7 cellular contexts compared by ENCODE assay signal in the genomic region with DNA sequence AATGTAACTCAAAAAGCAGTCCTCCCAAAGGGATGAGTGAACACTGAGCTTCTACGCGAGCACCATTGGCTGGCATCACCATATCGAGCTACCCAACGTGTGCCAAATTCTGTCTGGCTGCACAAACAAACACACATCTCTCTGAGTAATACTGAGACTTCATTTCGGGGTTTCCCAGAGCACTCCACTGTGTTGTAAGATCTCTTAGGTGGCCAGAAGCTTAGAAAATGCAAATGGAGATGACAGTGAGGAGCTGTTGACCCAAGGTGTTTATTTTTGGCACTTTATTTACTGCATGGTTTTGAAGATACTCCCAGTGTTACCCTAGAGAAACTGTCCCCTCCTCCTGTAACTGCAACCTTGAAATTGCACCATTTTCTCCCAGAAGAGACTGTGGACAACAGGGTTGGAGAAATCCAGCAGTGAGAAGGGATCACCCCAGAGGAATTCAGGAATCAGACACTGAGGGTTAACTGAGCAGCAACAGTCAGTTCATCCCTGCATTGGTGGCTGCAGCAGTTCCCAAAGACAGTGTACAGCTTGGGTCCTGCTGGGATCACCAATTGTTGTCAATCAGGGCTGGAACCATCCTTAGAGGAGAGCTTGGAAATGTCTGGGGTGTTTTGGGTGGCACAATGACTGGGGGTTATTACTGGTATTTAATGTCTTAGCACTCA. TPM values are rescaled to one million over a fixed set of nuclear protein-coding genes. Genes with fewer than 3 reads are reported as not detected.
DNase-seq lines count a peak whose midpoint lies in the region; ATAC-seq and TF ChIP-seq lines count a peak whose summit lies in the region.

No MANE protein-coding gene starts in this region.

- H3K36me3 Mint-ChIP-seq in activated CD4-positive, alpha-beta memory T cell treated with anti-CD3 and anti-CD28 coated beads, Interleukin-2, amount 10 ng/mL, durations not matched to agents 7 days and 5 days (ENCODE audit: low read depth), result peaks cover 66% of the 10 kb centered on the region

- CTCF ChIA-PET in activated CD4-positive, alpha-beta memory T cell treated with anti-CD3 and anti-CD28 coated beads, Interleukin-2, amount 10 ng/mL, durations not matched to agents 7 days and 5 days (lab: Charles Lee), result interaction anchor here (0.7 to 8.1 kb wide), 23 partner anchors 8 to 134 kb away, joined by 3 to 200 read pairs (median 5); no protein-coding TSS in a partner anchor
- CTCF ChIA-PET in HEK293T (lab: Yijun Ruan, JAX), result no interaction called here

- H3K9me3 Mint-ChIP-seq in activated CD4-positive, alpha-beta memory T cell treated with anti-CD3 and anti-CD28 coated beads, Interleukin-2, amount 10 ng/mL, durations not matched to agents 7 days and 5 days, result peaks cover 3% of the 10 kb centered on the region

- POLR2A ChIA-PET in activated CD4-positive, alpha-beta memory T cell treated with anti-CD3 and anti-CD28 coated beads, Interleukin-2, amount 10 ng/mL, durations not matched to agents 7 days and 5 days (lab: Charles Lee), result interaction anchor here (0.7 to 19.0 kb wide), 29 partner anchors 8 to 1222 kb away, joined by 3 to 839 read pairs (median 10); partner anchors contain the start of gene C6orf62
- POLR2A ChIA-PET in HEK293T (lab: Yijun Ruan, JAX), result no interaction called here

- peak; percentile 65 for ATAC-seq in HG02973 (IDR thresholded peaks at IDR 0.05; ENCODE audit: unreplicated experiment)

- peak; percentile 73 for DNase-seq in activated CD4-positive, alpha-beta memory T cell treated with anti-CD3 and anti-CD28 coated beads, Interleukin-2, amount 10 ng/mL, durations not matched to agents 7 days and 5 days
- peak; percentile 7 for DNase-seq in renal cortical epithelial cell (ENCODE audit: low read depth)
- DNase-seq in NCI-H774 (lab: John Stamatoyannopoulos, UW), result no peak
- DNase-seq in midbrain (lab: John Stamatoyannopoulos, UW), result no peak
- no peak for DNase-seq in HEK293T (ENCODE audit: extremely low spot score)

- peaks cover 63% of the 10 kb centered on the region for H3K4me1 Mint-ChIP-seq in activated CD4-positive, alpha-beta memory T cell treated with anti-CD3 and anti-CD28 coated beads, Interleukin-2, amount 10 ng/mL, durations not matched to agents 7 days and 5 days

- peak; percentile 37 for TF ChIP-seq POLR2A in GM19099 (IDR thresholded peaks at IDR 0.05; ENCODE audit: extremely low read depth, insufficient read length, low read depth)

- peak overlapping the region; percentile 98 for H3K27ac Mint-ChIP-seq in activated CD4-positive, alpha-beta memory T cell treated with anti-CD3 and anti-CD28 coated beads, Interleukin-2, amount 10 ng/mL, durations not matched to agents 7 days and 5 days

- H3K4me3 Mint-ChIP-seq in activated CD4-positive, alpha-beta memory T cell treated with anti-CD3 and anti-CD28 coated beads, Interleukin-2, amount 10 ng/mL, durations not matched to agents 7 days and 5 days, result peak overlapping the region; percentile 99

- H3K27me3 Mint-ChIP-seq in activated CD4-positive, alpha-beta memory T cell treated with anti-CD3 and anti-CD28 coated beads, Interleukin-2, amount 10 ng/mL, durations not matched to agents 7 days and 5 days, result no peaks in the 10 kb centered on the region

TF ChIP-seq in HEK293T, 16 proteins besides CTCF, POLR2A, EP300 and RAD21:
- no peak for TF ChIP-seq FOXM1 (IDR thresholded peaks at IDR 0.05; ENCODE audit: borderline replicate concordance)

RNA-seq across cellular contexts. Expression of gene RIPOR2, which starts 1.0 kb away (rescaled TPM):
- 100 to 1,000 TPM; 234 to 240 TPM for total RNA-seq in activated CD4-positive, alpha-beta memory T cell treated with anti-CD3 and anti-CD28 coated beads, Interleukin-2, amount 10 ng/mL, durations not matched to agents 7 days and 5 days
- total RNA-seq in renal cortical epithelial cell, result 0.60 and 1.0 TPM in 2 replicates

Comparison
In these comparisons a context has a peak if more than half of its experiments do, and no peak if none do; other contexts are left out.
1. DNase-seq: peak in activated CD4-positive, alpha-beta memory T cell treated with anti-CD3 and anti-CD28 coated beads, Interleukin-2, amount 10 ng/mL, durations not matched to agents 7 days and 5 days (single experiment) and renal cortical epithelial cell (single experiment); none in NCI-H774 (single experiment), midbrain (single experiment) and HEK293T (single experiment).
2. RNA of gene RIPOR2, which starts 1.0 kb away (total RNA-seq): 234 to 240 TPM in activated CD4-positive, alpha-beta memory T cell treated with anti-CD3 and anti-CD28 coated beads, Interleukin-2, amount 10 ng/mL, durations not matched to agents 7 days and 5 days; 0.60 to 1.0 TPM in renal cortical epithelial cell; every median in the first group is over 100 times any median in the second.